In the genomic region with DNA sequence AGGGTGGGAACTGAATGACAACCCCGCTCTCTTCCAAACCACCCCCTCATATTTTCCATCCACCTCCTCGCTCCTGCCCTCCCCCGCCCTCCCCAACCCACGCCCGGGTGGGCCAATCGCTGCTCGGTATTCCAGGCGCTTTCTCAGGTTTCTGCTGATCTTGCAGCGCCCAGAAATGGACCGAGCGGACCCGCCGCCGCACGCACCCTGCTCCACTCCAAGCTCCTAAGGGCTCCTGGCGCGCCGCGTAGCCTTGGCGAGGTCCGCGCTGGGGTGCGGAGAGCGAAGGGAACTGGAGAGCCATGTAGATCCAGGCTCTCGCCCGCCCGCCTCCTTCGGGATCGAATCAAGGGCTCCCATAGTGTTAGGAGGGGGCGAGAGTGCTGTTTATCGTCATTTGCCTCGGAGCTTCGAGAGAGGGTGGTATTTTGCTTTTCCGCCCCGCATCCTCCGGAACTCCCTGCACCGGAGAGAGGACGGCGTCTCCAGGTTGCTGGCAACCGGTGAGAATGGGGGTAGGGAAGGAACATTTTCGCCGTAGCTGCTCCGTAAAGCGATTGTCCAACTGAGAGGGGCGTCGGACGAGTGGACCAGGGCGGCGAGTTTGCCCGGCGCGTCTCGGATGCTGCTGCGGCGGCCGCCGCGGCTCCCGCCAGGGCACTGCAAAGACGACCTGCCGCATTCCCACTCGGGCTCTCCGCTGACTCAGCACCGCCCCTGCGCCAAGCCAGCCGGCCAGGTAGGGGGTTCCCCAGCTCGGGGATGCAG, we compare ENCODE assay signal across 8 cellular contexts. TPM values are rescaled to one million over a fixed set of nuclear protein-coding genes. Genes with fewer than 3 reads are reported as not detected.
A peak's percentile ranks its signal among the peaks of the same experiment; 100 is the strongest.
DNase-seq lines count a peak whose midpoint lies in the region; ATAC-seq lines count a peak whose summit lies in the region.

A gene (plus strand): TSS at position 172 of the 768 bp plus-strand sequence. CDS start 1,474 bp downstream, outside the sequence.

- DNase-seq in activated naive CD4-positive, alpha-beta T cell treated with anti-CD3 and anti-CD28 coated beads, Interleukin-2, amount 10 ng/mL, durations not matched to agents 7 days and 5 days = peak; percentile 26
- no peak for DNase-seq in activated naive CD4-positive, alpha-beta T cell treated with Interleukin-2 at 50 U/mL for 16 hours
- DNase-seq in activated T-cell treated with anti-CD3 and anti-CD28 coated beads, Interleukin-2, amount 50 U/mL, for 72 hours = peak; percentile 10 to 15
- DNase-seq in left ventricle myocardium superior (peak; percentile 34), sciatic nerve (ENCODE audit: low spot score) (peak; percentile 52), KG1 (lab: John Stamatoyannopoulos, UW) (no peak), pons (ENCODE audit: low spot score) (no peak)

- ATAC-seq in activated T-cell treated with anti-CD3 and anti-CD28 coated beads, Interleukin-2, amount 50 U/mL, for 72 hours (replicated peaks in 1 of 2) = peak; percentile 28 to 39
- peak; percentile 58 for ATAC-seq in left ventricle myocardium superior
- ATAC-seq in sciatic nerve = peak; percentile 64
- no peak for ATAC-seq in GM21825 (IDR thresholded peaks at IDR 0.05; ENCODE audit: unreplicated experiment)

- H3K4me1 Mint-ChIP-seq in activated naive CD4-positive, alpha-beta T cell treated with anti-CD3 and anti-CD28 coated beads, Interleukin-2, amount 10 ng/mL, durations not matched to agents 7 days and 5 days = peaks cover 19% of the 10 kb centered on the region
- peaks cover 16% of the 10 kb centered on the region for H3K4me1 Mint-ChIP-seq in activated T-cell treated with anti-CD3 and anti-CD28 coated beads, Interleukin-2, amount 50 U/mL, for 72 hours (ENCODE audit: low read depth)

- intact Hi-C loops in left ventricle myocardium superior (cut with micrococcal nuclease) (no loop called here), sciatic nerve (cut with DNase I) (no loop called here)

- CTCF ChIA-PET in activated naive CD4-positive, alpha-beta T cell treated with anti-CD3 and anti-CD28 coated beads, Interleukin-2, amount 10 ng/mL, durations not matched to agents 7 days and 5 days (lab: Charles Lee) = interaction anchor here (0.7 to 1.3 kb wide), 3 partner anchors 52 to 54 kb away, joined by 3 to 5 read pairs (median 4); no protein-coding TSS in a partner anchor

- no peak within 1 kb of the TSS for H3K27ac Mint-ChIP-seq in activated naive CD4-positive, alpha-beta T cell treated with anti-CD3 and anti-CD28 coated beads, Interleukin-2, amount 10 ng/mL, durations not matched to agents 7 days and 5 days
- no peak within 1 kb of the TSS for H3K27ac Mint-ChIP-seq in activated T-cell treated with anti-CD3 and anti-CD28 coated beads, Interleukin-2, amount 50 U/mL, for 72 hours

- peaks cover 10% of the 10 kb centered on the region for H3K27me3 Mint-ChIP-seq in activated naive CD4-positive, alpha-beta T cell treated with anti-CD3 and anti-CD28 coated beads, Interleukin-2, amount 10 ng/mL, durations not matched to agents 7 days and 5 days
- peaks cover 34% of the 10 kb centered on the region for H3K27me3 Mint-ChIP-seq in activated T-cell treated with anti-CD3 and anti-CD28 coated beads, Interleukin-2, amount 50 U/mL, for 72 hours (ENCODE audit: low read depth)

- H3K4me3 Mint-ChIP-seq in activated naive CD4-positive, alpha-beta T cell treated with anti-CD3 and anti-CD28 coated beads, Interleukin-2, amount 10 ng/mL, durations not matched to agents 7 days and 5 days = peak within 1 kb of the TSS; percentile 76
- peak within 1 kb of the TSS; percentile 86 to 92 for H3K4me3 Mint-ChIP-seq in activated T-cell treated with anti-CD3 and anti-CD28 coated beads, Interleukin-2, amount 50 U/mL, for 72 hours

- H3K36me3 Mint-ChIP-seq in activated naive CD4-positive, alpha-beta T cell treated with anti-CD3 and anti-CD28 coated beads, Interleukin-2, amount 10 ng/mL, durations not matched to agents 7 days and 5 days = peaks cover 2% of the 10 kb centered on the region
- H3K36me3 Mint-ChIP-seq in activated T-cell treated with anti-CD3 and anti-CD28 coated beads, Interleukin-2, amount 50 U/mL, for 72 hours (ENCODE audit: insufficient read depth in 2 of 2) = peaks cover 3 to 6% of the 10 kb centered on the region in 2 donors

- no peaks in the 10 kb centered on the region for H3K9me3 Mint-ChIP-seq in activated naive CD4-positive, alpha-beta T cell treated with anti-CD3 and anti-CD28 coated beads, Interleukin-2, amount 10 ng/mL, durations not matched to agents 7 days and 5 days
- H3K9me3 Mint-ChIP-seq in activated T-cell treated with anti-CD3 and anti-CD28 coated beads, Interleukin-2, amount 50 U/mL, for 72 hours = no peaks in the 10 kb centered on the region

RNA-seq across cellular contexts. Expression of the gene that starts here (rescaled TPM):
- total RNA-seq in activated T-cell treated with anti-CD3 and anti-CD28 coated beads, Interleukin-2, amount 50 U/mL, for 72 hours = under 1 TPM; 0.05 to 0.07 TPM
- total RNA-seq in left ventricle myocardium superior (not detected), sciatic nerve (5.2 TPM)

Comparison
In these comparisons a context has a peak if more than half of its experiments do, and no peak if none do; other contexts are left out.
1. DNase-seq: peak in activated naive CD4-positive, alpha-beta T cell treated with anti-CD3 and anti-CD28 coated beads, Interleukin-2, amount 10 ng/mL, durations not matched to agents 7 days and 5 days (single experiment) and sciatic nerve (single experiment); none in activated naive CD4-positive, alpha-beta T cell treated with Interleukin-2 at 50 U/mL for 16 hours (single experiment), KG1 (single experiment) and pons (single experiment).
2. Peak in DNase-seq and ATAC-seq in activated T-cell treated with anti-CD3 and anti-CD28 coated beads, Interleukin-2, amount 50 U/mL, for 72 hours; RNA of the gene not detected or under 1 TPM.
3. Peak in DNase-seq and ATAC-seq in left ventricle myocardium superior; RNA of the gene not detected or under 1 TPM.